In genomic region chr2:159285433-159285832, GRCh38 we compare ENCODE assay signal across 8 cellular contexts. TPM values are rescaled to one million over a fixed set of nuclear protein-coding genes. Genes with fewer than 3 reads are reported as not detected.
A peak's percentile ranks its signal among the peaks of the same experiment; 100 is the strongest.
DNase-seq lines count a peak whose midpoint lies in the region; ATAC-seq and TF ChIP-seq lines count a peak whose summit lies in the region.

No MANE protein-coding gene starts in this region.

- TF ChIP-seq CTCF in WERI-Rb-1 (IDR thresholded peaks at IDR 0.05; ENCODE audit: low read depth, low read length) (no peak), gastroesophageal sphincter (IDR thresholded peaks at IDR 0.05) (no peak), lower leg skin (IDR thresholded peaks at IDR 0.05) (no peak)

- TF ChIP-seq EP300 in gastroesophageal sphincter (IDR thresholded peaks at IDR 0.05) = no peak

- ATAC-seq in gastroesophageal sphincter = no peak

- no peaks in the 10 kb centered on the region for H3K36me3 ChIP-seq in H7 (replicated peaks; ENCODE audit: control insufficient read depth, insufficient read depth, low read length)
- H3K36me3 ChIP-seq in WERI-Rb-1 = peaks cover 7% of the 10 kb centered on the region
- H3K36me3 ChIP-seq in gastroesophageal sphincter = peaks cover 0 to 24% of the 10 kb centered on the region in 2 donors
- H3K36me3 ChIP-seq in skeletal muscle satellite cell (ENCODE audit: insufficient read depth, low read length) = no peaks in the 10 kb centered on the region

- H3K9ac ChIP-seq in skeletal muscle satellite cell (ENCODE audit: low read depth, low read length) = peak overlapping the region; percentile 88

- no peak for TF ChIP-seq POLR2A in gastroesophageal sphincter (IDR thresholded peaks at IDR 0.05)
- no peak for TF ChIP-seq POLR2A in lower leg skin (IDR thresholded peaks at IDR 0.05)

- peak overlapping the region; percentile 96 for H3K4me2 ChIP-seq in skeletal muscle satellite cell (ENCODE audit: low read length)

- no peaks in the 10 kb centered on the region for H3K9me3 ChIP-seq in WERI-Rb-1 (ENCODE audit: severe bottlenecking)
- no peaks in the 10 kb centered on the region for H3K9me3 ChIP-seq in gastroesophageal sphincter
- H3K9me3 ChIP-seq in skeletal muscle satellite cell (replicated peaks; ENCODE audit: low read length) = no peaks in the 10 kb centered on the region

- no peak overlapping the region for H3K27ac ChIP-seq in WERI-Rb-1
- H3K27ac ChIP-seq in gastroesophageal sphincter = peak overlapping the region in 3 of 4 donors; percentile 92 to 95 (median 93)

- H3K4me1 ChIP-seq in gastroesophageal sphincter (peaks cover 0 to 21% (median 3%) of the 10 kb centered on the region in 3 donors), skeletal muscle satellite cell (ENCODE audit: control insufficient read depth, insufficient read depth, low read length) (peaks cover 18% of the 10 kb centered on the region)

- DNase-seq in H7 (no peak), WERI-Rb-1 (no peak), mucosa of gallbladder (ENCODE audit: low spot score) (no peak), SIG-M5 (lab: John Stamatoyannopoulos, UW) (no peak), lower leg skin (ENCODE audit: low spot score in 2 of 2) (no peak), KBM-7 (no peak)

- H3K27me3 ChIP-seq in H7 (ENCODE audit: control insufficient read depth, insufficient read depth, low read length) (no peaks in the 10 kb centered on the region), WERI-Rb-1 (ENCODE audit: insufficient read depth, low read depth, severe bottlenecking) (no peaks in the 10 kb centered on the region), gastroesophageal sphincter (no peaks in the 10 kb centered on the region), skeletal muscle satellite cell (ENCODE audit: control insufficient read depth, insufficient read depth, low read length) (no peaks in the 10 kb centered on the region)

- H3K4me3 ChIP-seq in H7 (ENCODE audit: insufficient read depth, low read depth, low read length) = peak overlapping the region; percentile 81
- peak overlapping the region; percentile 86 for H3K4me3 ChIP-seq in WERI-Rb-1 (ENCODE audit: low read depth, low read length)
- H3K4me3 ChIP-seq in gastroesophageal sphincter = peak overlapping the region; percentile 80 to 99
- peak overlapping the region; percentile 96 for H3K4me3 ChIP-seq in skeletal muscle satellite cell (ENCODE audit: low read length)
- no peak overlapping the region for H3K4me3 ChIP-seq in lower leg skin (ENCODE audit: low read depth, poor library complexity, severe bottlenecking)

- intact Hi-C loops in lower leg skin (cut with DNase I; ENCODE audit: low total_unique reads) = no loop called here

- in situ Hi-C loops in KBM-7 (cut with MboI; ENCODE audit: low pct_unique_long_range_greater_than_20kb, low sequenced_read_pairs) = no loop called here

- 76 to 80% methylated on average over 6 to 11 of the region's 11 CpGs for WGBS in gastroesophageal sphincter (ENCODE audit: low coverage in 1 of 2), 2 donors
- WGBS in lower leg skin, 2 donors = 74 to 75% methylated on average over 11 of the region's 11 CpGs

RNA-seq across cellular contexts. Expression of gene WDSUB1, which starts 1.1 kb away (rescaled TPM):
- 7.4 TPM in 2 replicates for total RNA-seq in H7 (2014; rRNA removed; shearing (Covaris generic))
- total RNA-seq in gastroesophageal sphincter (10 to 100 TPM in 1 of 4 donors, 1 to 10 TPM in 3; 5.3 to 11.1 (median 5.9) TPM), mucosa of gallbladder (14.3 TPM), lower leg skin (1 to 10 TPM; 2.8 to 7.6 (median 5.5) TPM)
- total RNA-seq in skeletal muscle satellite cell (2012; rRNA removed) = 4.2 and 4.6 TPM in 2 replicates
